ENCODE assay signal across 8 cellular contexts in the genomic region with DNA sequence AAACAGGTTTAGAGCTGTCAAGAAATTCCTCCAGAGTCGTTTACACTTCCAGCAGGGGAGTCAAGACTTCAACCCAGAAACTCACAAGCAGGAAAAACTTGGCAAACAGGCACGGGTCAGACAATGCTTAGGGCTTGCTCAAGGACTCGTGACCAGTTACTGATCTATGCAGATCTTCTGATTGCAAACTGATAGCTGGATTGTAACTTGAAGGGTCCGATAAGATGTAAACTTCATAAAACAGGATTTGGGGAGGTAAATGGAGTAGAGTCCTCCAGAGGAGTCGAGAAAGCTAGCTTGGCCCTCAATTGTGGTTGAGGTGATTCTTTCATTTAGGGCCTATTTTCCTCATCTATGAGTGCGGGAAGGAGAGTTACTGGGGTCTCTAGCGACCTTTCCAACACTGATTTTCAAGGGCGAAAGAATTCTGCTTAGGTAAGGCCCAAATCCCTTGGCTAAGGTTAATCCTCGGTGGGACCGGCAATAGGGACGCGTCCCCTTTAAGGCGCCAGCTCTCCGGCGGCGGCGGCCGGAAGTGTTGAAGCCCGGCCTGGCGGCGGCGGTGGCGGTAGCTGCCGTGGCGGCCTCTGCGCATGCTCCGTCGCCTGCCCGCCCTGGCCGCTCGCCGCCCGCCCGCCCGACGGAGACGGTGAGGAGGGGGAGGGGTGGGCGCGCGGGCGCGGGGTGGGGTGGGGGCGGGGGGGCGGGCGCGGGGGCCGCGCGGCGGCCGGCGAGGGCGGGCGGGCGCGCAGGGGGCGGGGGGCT. TPM values are rescaled to one million over a fixed set of nuclear protein-coding genes. Genes with fewer than 3 reads are reported as not detected.
DNase-seq lines count a peak whose midpoint lies in the region; ATAC-seq and TF ChIP-seq lines count a peak whose summit lies in the region.

A gene with protein sequence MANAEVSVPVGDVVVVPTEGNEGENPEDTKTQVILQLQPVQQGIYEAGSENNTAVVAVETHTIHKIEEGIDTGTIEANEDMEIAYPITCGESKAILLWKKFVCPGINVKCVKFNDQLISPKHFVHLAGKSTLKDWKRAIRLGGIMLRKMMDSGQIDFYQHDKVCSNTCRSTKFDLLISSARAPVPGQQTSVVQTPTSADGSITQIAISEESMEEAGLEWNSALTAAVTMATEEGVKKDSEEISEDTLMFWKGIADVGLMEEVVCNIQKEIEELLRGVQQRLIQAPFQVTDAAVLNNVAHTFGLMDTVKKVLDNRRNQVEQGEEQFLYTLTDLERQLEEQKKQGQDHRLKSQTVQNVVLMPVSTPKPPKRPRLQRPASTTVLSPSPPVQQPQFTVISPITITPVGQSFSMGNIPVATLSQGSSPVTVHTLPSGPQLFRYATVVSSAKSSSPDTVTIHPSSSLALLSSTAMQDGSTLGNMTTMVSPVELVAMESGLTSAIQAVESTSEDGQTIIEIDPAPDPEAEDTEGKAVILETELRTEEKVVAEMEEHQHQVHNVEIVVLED (plus strand): TSS at position 594 of the 765 bp plus-strand sequence. CDS start 14,829 bp downstream, outside the sequence.

- no peaks in the 10 kb centered on the region for H3K9me3 Mint-ChIP-seq in neural crest cell
- no peaks in the 10 kb centered on the region for H3K9me3 Mint-ChIP-seq in stimulated activated naive CD8-positive, alpha-beta T cell treated with anti-CD3 and anti-CD28 coated beads, Interleukin-15, amount 100 ng/mL, for 72 hours

- peak within 1 kb of the TSS; percentile 98 for H3K27ac Mint-ChIP-seq in neural crest cell (ENCODE audit: unreplicated experiment)
- peak within 1 kb of the TSS; percentile 98 to 99 for H3K27ac Mint-ChIP-seq in stimulated activated naive CD8-positive, alpha-beta T cell treated with anti-CD3 and anti-CD28 coated beads, Interleukin-15, amount 100 ng/mL, for 72 hours

- in situ Hi-C loops in SK-MEL-5 (cut with HindIII; ENCODE audit: low pct_unique_long_range_greater_than_20kb, low sequenced_read_pairs) = no loop called here

- peak within 1 kb of the TSS; percentile 89 for H3K4me3 Mint-ChIP-seq in neural crest cell
- peak within 1 kb of the TSS; percentile 96 to 100 for H3K4me3 Mint-ChIP-seq in stimulated activated naive CD8-positive, alpha-beta T cell treated with anti-CD3 and anti-CD28 coated beads, Interleukin-15, amount 100 ng/mL, for 72 hours

- H3K4me1 Mint-ChIP-seq in neural crest cell = peaks cover 29% of the 10 kb centered on the region
- H3K4me1 Mint-ChIP-seq in stimulated activated naive CD8-positive, alpha-beta T cell treated with anti-CD3 and anti-CD28 coated beads, Interleukin-15, amount 100 ng/mL, for 72 hours = peaks cover 22% of the 10 kb centered on the region

- TF ChIP-seq CTCF in foreskin fibroblast (IDR thresholded peaks at IDR 0.05; ENCODE audit: low read depth, low read length) (no peak), neural crest cell (conservative IDR thresholded peaks at IDR 0.05) (peak; percentile 8)

- no peaks in the 10 kb centered on the region for H3K36me3 ChIP-seq in H7 (replicated peaks; ENCODE audit: control insufficient read depth, insufficient read depth, low read length)
- no peaks in the 10 kb centered on the region for H3K36me3 ChIP-seq in MG63

- DNase-seq in EL (peak; percentile 87), H7 (peak; percentile 99), MG63 (peak; percentile 90), SK-MEL-5 (ENCODE audit: low read depth, low spot score) (peak; percentile 85), foreskin fibroblast (peak; percentile 82 to 93), neural crest cell (ENCODE audit: low read depth, low spot score) (peak; percentile 77)
- DNase-seq in activated gamma-delta T cell treated with anti-CD3 and anti-CD28 coated beads, Interleukin-2, amount 50 U/mL, for 16 hours (ENCODE audit: low read depth) = peak; percentile 75
- DNase-seq in stimulated activated naive CD8-positive, alpha-beta T cell treated with anti-CD3 and anti-CD28 coated beads, Interleukin-15, amount 100 ng/mL, for 72 hours = peak; percentile 85 to 89

- H3K4me3 ChIP-seq in H7 (ENCODE audit: insufficient read depth, low read depth, low read length) = peak within 1 kb of the TSS; percentile 89
- peak within 1 kb of the TSS; percentile 96 for H3K4me3 ChIP-seq in MG63
- peak within 1 kb of the TSS; percentile 84 to 92 for H3K4me3 ChIP-seq in foreskin fibroblast (ENCODE audit: low read depth in 1 of 2, low read length in 2 of 2)

- peak; percentile 83 for ATAC-seq in stimulated activated naive CD8-positive, alpha-beta T cell treated with anti-CD3 and anti-CD28 coated beads, Interleukin-15, amount 100 ng/mL, for 72 hours

- H3K27me3 ChIP-seq in H7 (ENCODE audit: control insufficient read depth, insufficient read depth, low read length) (no peaks in the 10 kb centered on the region), MG63 (no peaks in the 10 kb centered on the region)

- no peaks in the 10 kb centered on the region for H3K36me3 Mint-ChIP-seq in neural crest cell (ENCODE audit: low read depth)

- H3K9me3 ChIP-seq in MG63 = no peaks in the 10 kb centered on the region

- no peaks in the 10 kb centered on the region for H3K27me3 Mint-ChIP-seq in neural crest cell (ENCODE audit: low read depth)
- no peaks in the 10 kb centered on the region for H3K27me3 Mint-ChIP-seq in stimulated activated naive CD8-positive, alpha-beta T cell treated with anti-CD3 and anti-CD28 coated beads, Interleukin-15, amount 100 ng/mL, for 72 hours

RNA-seq across cellular contexts. Expression of the gene that starts here (rescaled TPM):
- 20.9 and 22.5 TPM in 2 replicates for total RNA-seq in H7 (2014; rRNA removed; shearing (Covaris generic))
- total RNA-seq in MG63 (2014; rRNA removed; shearing (Covaris generic); ENCODE audit: low replicate concordance) = 4.3 and 7.8 TPM in 2 replicates
- 3.5 and 4.6 TPM in 2 replicates for total RNA-seq in SK-MEL-5 (2014; rRNA removed; shearing (Covaris generic))
- 5.5 and 7.5 TPM in 2 replicates for polyA plus RNA-seq in SK-MEL-5 (2015; cell fraction: cytosol; rRNA removed)
- 2.4 and 2.7 TPM in 2 replicates for polyA plus RNA-seq in SK-MEL-5 (2015; cell fraction: nucleus; rRNA removed)
- total RNA-seq in neural crest cell = 22.8 and 22.9 TPM in 2 replicates

Comparison
In these comparisons a context has a peak if more than half of its experiments do, and no peak if none do; other contexts are left out.
1. Peak in every context shown above with its lines: DNase-seq, ATAC-seq and H3K4me3 ChIP-seq.